7 cellular contexts compared by ENCODE assay signal in genomic region chr2:48072556-48072955, GRCh38.
"Had no signal": no experiment of that assay in that cellular context is flagged by ENCODE, and none has a peak within 500 bp of the region (broad histone marks: within the 10 kb centered on the region; RNA-seq: fewer than 3 reads in every experiment).

No MANE protein-coding gene starts in this region.

- H3K4me3 ChIP-seq: GM23338 had no signal

- H3K9me3 Mint-ChIP-seq: GM23338, H9 had no signal

- DNase-seq: H9, HCEC 1CT, IMR-90, KBM-7 had no signal

- H3K4me3 Mint-ChIP-seq: GM23338, H9 had no signal

- ATAC-seq: GM23338 had no signal

- H3K4me2 ChIP-seq: GM23338 had no signal

- FAIRE-seq: H1, H54 had no signal

- H3K27ac Mint-ChIP-seq: GM23338, H9 had no signal

- H2AFZ ChIP-seq: GM23338 had no signal
